ENCODE assay signal across 1 cellular context in the genomic region with DNA sequence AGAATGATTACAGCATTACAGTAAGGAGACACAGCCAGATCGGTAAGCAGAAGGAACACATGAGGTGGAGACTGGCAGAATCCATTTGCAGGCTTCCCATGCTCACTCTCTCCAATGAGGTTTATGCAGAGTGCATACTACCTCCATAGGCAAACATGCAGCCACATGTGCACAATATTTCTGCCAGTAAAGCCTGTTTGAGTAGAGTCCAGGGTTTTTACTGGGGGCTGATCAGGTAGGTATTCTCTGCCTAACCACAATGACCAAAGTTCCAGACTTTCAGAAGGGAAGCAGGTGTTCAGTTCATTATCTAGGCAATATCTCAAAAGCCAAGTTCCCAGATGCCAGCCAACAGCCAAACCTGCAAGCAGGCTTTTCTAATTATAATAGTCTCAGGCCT.
TF ChIP-seq lines count a peak whose summit lies in the region.

No MANE protein-coding gene starts in this region.

TF ChIP-seq in SK-N-SH treated with all-trans-retinoic acid at 6 μM for 48 hours, 23 proteins besides CTCF, POLR2A, EP300 and RAD21 (continued from another document):
- TF ChIP-seq, protein P1, sequence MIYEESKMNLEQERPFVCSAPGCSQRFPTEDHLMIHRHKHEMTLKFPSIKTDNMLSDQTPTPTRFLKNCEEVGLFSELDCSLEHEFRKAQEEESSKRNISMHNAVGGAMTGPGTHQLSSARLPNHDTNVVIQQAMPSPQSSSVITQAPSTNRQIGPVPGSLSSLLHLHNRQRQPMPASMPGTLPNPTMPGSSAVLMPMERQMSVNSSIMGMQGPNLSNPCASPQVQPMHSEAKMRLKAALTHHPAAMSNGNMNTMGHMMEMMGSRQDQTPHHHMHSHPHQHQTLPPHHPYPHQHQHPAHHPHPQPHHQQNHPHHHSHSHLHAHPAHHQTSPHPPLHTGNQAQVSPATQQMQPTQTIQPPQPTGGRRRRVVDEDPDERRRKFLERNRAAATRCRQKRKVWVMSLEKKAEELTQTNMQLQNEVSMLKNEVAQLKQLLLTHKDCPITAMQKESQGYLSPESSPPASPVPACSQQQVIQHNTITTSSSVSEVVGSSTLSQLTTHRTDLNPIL (CRISPR knock-in tag; IDR thresholded peaks at IDR 0.05; ENCODE audit: low read depth) = no peak
- TF ChIP-seq ESRRG (CRISPR knock-in tag; IDR thresholded peaks at IDR 0.05) (no peak), TCF4 (CRISPR knock-in tag; IDR thresholded peaks at IDR 0.05; ENCODE audit: borderline replicate concordance) (peak; percentile 45; the same call in 1 of the 2 replicates), ZNF565 (CRISPR knock-in tag; conservative IDR thresholded peaks at IDR 0.05; ENCODE audit: low read depth) (no peak)
